In genomic region chr4:105352826-105353225, GRCh38 we compare ENCODE assay signal across 11 cellular contexts.
DNase-seq lines count a peak whose midpoint lies in the region; ATAC-seq and TF ChIP-seq lines count a peak whose summit lies in the region.
"Had no signal": no experiment of that assay in that cellular context is flagged by ENCODE, and none has a peak within 500 bp of the region (broad histone marks: within the 10 kb centered on the region; RNA-seq: fewer than 3 reads in every experiment).

No MANE protein-coding gene starts in this region.

- no peak for TF ChIP-seq CTCF in GM20000 (IDR thresholded peaks at IDR 0.05; ENCODE audit: extremely low read depth, missing control alignments)
- no peak for TF ChIP-seq CTCF in choroid plexus epithelial cell (conservative IDR thresholded peaks at IDR 0.05; ENCODE audit: low read depth, low read length)
- no peak for TF ChIP-seq CTCF in BE2C (IDR thresholded peaks at IDR 0.05; ENCODE audit: low read depth, low read length)

- no peaks in the 10 kb centered on the region for H3K4me1 ChIP-seq in BE2C

- H3K4me3 ChIP-seq in choroid plexus epithelial cell (ENCODE audit: low read depth, low read length) (no peak overlapping the region), H7 (ENCODE audit: insufficient read depth, low read depth, low read length) (no peak overlapping the region), BE2C (ENCODE audit: low read depth, low read length) (no peak overlapping the region)

- no peaks in the 10 kb centered on the region for H3K9me3 ChIP-seq in BE2C

- H3K27me3 ChIP-seq in H7 (ENCODE audit: control insufficient read depth, insufficient read depth, low read length) = no peaks in the 10 kb centered on the region
- no peaks in the 10 kb centered on the region for H3K27me3 ChIP-seq in BE2C

- peak; percentile 14 for DNase-seq in GM20000 (ENCODE audit: low spot score)
- peak; percentile 18 for DNase-seq in choroid plexus epithelial cell (ENCODE audit: low read depth)
- no peak for DNase-seq in H7
- no peak for DNase-seq in BE2C
- DNase-seq in KG1 (lab: John Stamatoyannopoulos, UW) = no peak
- no peak for DNase-seq in Ammon's horn (ENCODE audit: low spot score)
- DNase-seq: activated T-cell treated with anti-CD3 and anti-CD28 coated beads for 4 hours, mammary epithelial cell, RPMI8226 had no signal

- ATAC-seq in GM18498 (IDR thresholded peaks at IDR 0.05; ENCODE audit: unreplicated experiment) (peak; percentile 66), HG03103 (IDR thresholded peaks at IDR 0.05; ENCODE audit: low read depth, unreplicated experiment) (peak; percentile 66)

- no peaks in the 10 kb centered on the region for H3K36me3 ChIP-seq in H7 (replicated peaks; ENCODE audit: control insufficient read depth, insufficient read depth, low read length)
- H3K36me3 ChIP-seq in BE2C = no peaks in the 10 kb centered on the region

Comparison
In these comparisons a context has a peak if more than half of its experiments do, and no peak if none do; other contexts are left out.
1. DNase-seq: peak in GM20000 (single experiment) and choroid plexus epithelial cell (single experiment); none in H7 (single experiment), BE2C (single experiment), KG1 (single experiment) and Ammon's horn (single experiment).